ENCODE assay signal across 35 cellular contexts in genomic region chr7:106545275-106545674, GRCh38.
DNase-seq lines count a peak whose midpoint lies in the region; ATAC-seq, FAIRE-seq and TF ChIP-seq lines count a peak whose summit lies in the region.
"Had no signal": no experiment of that assay in that cellular context is flagged by ENCODE, and none has a peak within 500 bp of the region (broad histone marks: within the 10 kb centered on the region; RNA-seq: fewer than 3 reads in every experiment).

No MANE protein-coding gene starts in this region.

- H3K36me3 ChIP-seq in MM.1S (replicated peaks; ENCODE audit: insufficient read depth, low read length) (no peaks in the 10 kb centered on the region), endothelial cell of umbilical vein (ENCODE audit: control insufficient read depth in 2 of 2, extremely low read depth in 1 of 2, insufficient read depth in 2 of 2, low read length in 2 of 2) (no peaks in the 10 kb centered on the region), GM23338 (ENCODE audit: insufficient read depth) (no peaks in the 10 kb centered on the region), sigmoid colon (no peaks in the 10 kb centered on the region)
- H3K36me3 ChIP-seq: gastrocnemius medialis, ovary, Peyer's patch, upper lobe of right lung had no signal

- H3K9me3 Mint-ChIP-seq in GM23338, result no peaks in the 10 kb centered on the region
- H3K9me3 Mint-ChIP-seq: activated naive CD8-positive, alpha-beta T cell treated with anti-CD3 and anti-CD28 coated beads, Interleukin-2, amount 50 U/mL, for 24 hours; central memory CD8-positive, alpha-beta T cell; H9; immature natural killer cell; WTC11 had no signal

- H2AFZ ChIP-seq in MM.1S (ENCODE audit: low read length), result 0 out of 2 replicates have a peak overlapping the region, but pooled peaks have one; percentile 9
- H2AFZ ChIP-seq in endothelial cell of umbilical vein (ENCODE audit: low read depth, low read length), result peak overlapping the region; percentile 3
- H2AFZ ChIP-seq in GM23338, result no peak overlapping the region
- H2AFZ ChIP-seq: hepatocyte had no signal

- ATAC-seq in GM18498 (IDR thresholded peaks at IDR 0.05; ENCODE audit: unreplicated experiment), result peak; percentile 54
- ATAC-seq in GM21390 (IDR thresholded peaks at IDR 0.05; ENCODE audit: unreplicated experiment), result peak; percentile 53
- no peak for ATAC-seq in GM23338
- ATAC-seq: activated naive CD8-positive, alpha-beta T cell treated with anti-CD3 and anti-CD28 coated beads, Interleukin-2, amount 50 U/mL, for 24 hours; gastrocnemius medialis; left colon; upper lobe of right lung; WTC11 had no signal

- TF ChIP-seq CTCF in MM.1S (IDR thresholded peaks at IDR 0.05; ENCODE audit: low read length) (no peak), endothelial cell of umbilical vein (IDR thresholded peaks at IDR 0.05; ENCODE audit: extremely low read depth in 1 of 2, insufficient read depth in 1 of 2, low read depth in 1 of 2, low read length in 2 of 2) (no peak), GM23338 (conservative IDR thresholded peaks at IDR 0.05; ENCODE audit: low read depth in 2 of 2) (no peak), sigmoid colon (IDR thresholded peaks at IDR 0.05) (no peak)

- FAIRE-seq in endothelial cell of umbilical vein (lab: Jason Lieb, UNC), result no peak
- FAIRE-seq: endometrium, small intestine had no signal

- TF ChIP-seq POLR2A in endothelial cell of umbilical vein (IDR thresholded peaks at IDR 0.05; ENCODE audit: low read depth, low read length), result no peak
- TF ChIP-seq POLR2A in sigmoid colon (IDR thresholded peaks at IDR 0.05), result no peak

- no peaks in the 10 kb centered on the region for H3K9me3 ChIP-seq in MM.1S (replicated peaks; ENCODE audit: insufficient read depth, low read length)
- H3K9me3 ChIP-seq in endothelial cell of umbilical vein (replicated peaks; ENCODE audit: control insufficient read depth, insufficient read depth, low read length), result no peaks in the 10 kb centered on the region
- H3K9me3 ChIP-seq in sigmoid colon, result no peaks in the 10 kb centered on the region
- H3K9me3 ChIP-seq: Caco-2, gastrocnemius medialis, ovary, Peyer's patch, upper lobe of right lung had no signal

- intact Hi-C loops in endothelial cell of umbilical vein (cut with micrococcal nuclease) (no loop called here), sigmoid colon (cut with DNase I) (no loop called here)

- no peaks in the 10 kb centered on the region for H3K27me3 Mint-ChIP-seq in GM23338 (ENCODE audit: insufficient read depth, low read depth, poor library complexity)
- H3K27me3 Mint-ChIP-seq: activated naive CD8-positive, alpha-beta T cell treated with anti-CD3 and anti-CD28 coated beads, Interleukin-2, amount 50 U/mL, for 24 hours had no signal

- no peaks in the 10 kb centered on the region for H3K9me2 ChIP-seq in MM.1S (replicated peaks; ENCODE audit: insufficient read depth, low read length)
- H3K9me2 ChIP-seq in GM23338 (ENCODE audit: insufficient read depth), result peaks cover 11% of the 10 kb centered on the region

- no peak overlapping the region for H3K4me3 ChIP-seq in MM.1S (ENCODE audit: low read length)
- H3K4me3 ChIP-seq in endothelial cell of umbilical vein (replicated peaks in 1 of 3; ENCODE audit: insufficient read depth in 1 of 3, low read depth in 1 of 3, low read length in 3 of 3), result no peak overlapping the region
- no peak overlapping the region for H3K4me3 ChIP-seq in GM23338
- H3K4me3 ChIP-seq in sigmoid colon, result no peak overlapping the region
- H3K4me3 ChIP-seq: gastrocnemius medialis, hepatocyte, ovary, Peyer's patch, upper lobe of right lung had no signal

- POLR2A ChIA-PET in endothelial cell of umbilical vein (lab: Charles Lee), result no interaction called here

- dilution Hi-C loops in endothelial cell of umbilical vein (cut with MboI; ENCODE audit: extremely low pct_ligation_motif_present, low sequenced_read_pairs), result no loop called here

- H3K9ac ChIP-seq in MM.1S (ENCODE audit: low read length) (0 out of 2 replicates have a peak overlapping the region, but pooled peaks have one; percentile 0), endothelial cell of umbilical vein (replicated peaks; ENCODE audit: extremely low read depth, insufficient read depth, low read length) (no peak overlapping the region)

- H3K4me1 ChIP-seq in MM.1S (ENCODE audit: low read length) (peaks cover 30% of the 10 kb centered on the region), endothelial cell of umbilical vein (ENCODE audit: control insufficient read depth, extremely low read depth, insufficient read depth, low read length) (peaks cover 22% of the 10 kb centered on the region), GM23338 (ENCODE audit: insufficient read depth) (no peaks in the 10 kb centered on the region), sigmoid colon (peaks cover 0 to 22% (median 20%) of the 10 kb centered on the region in 4 donors)
- H3K4me1 ChIP-seq: Caco-2 had no signal

- no peak overlapping the region for H3K27ac Mint-ChIP-seq in GM23338
- H3K27ac Mint-ChIP-seq: activated naive CD8-positive, alpha-beta T cell treated with anti-CD3 and anti-CD28 coated beads, Interleukin-2, amount 50 U/mL, for 24 hours; H9; immature natural killer cell; WTC11 had no signal

- no peaks in the 10 kb centered on the region for H3K36me3 Mint-ChIP-seq in GM23338 (ENCODE audit: low read depth)
- H3K36me3 Mint-ChIP-seq: immature natural killer cell, WTC11 had no signal

- H3K79me2 ChIP-seq in MM.1S (ENCODE audit: low read length) (no peaks in the 10 kb centered on the region), endothelial cell of umbilical vein (ENCODE audit: control insufficient read depth, insufficient read depth, low read length) (no peaks in the 10 kb centered on the region), GM23338 (replicated peaks; ENCODE audit: insufficient read depth) (no peaks in the 10 kb centered on the region)
- H3K79me2 ChIP-seq: hepatocyte had no signal

- no peak for TF ChIP-seq EP300 in sigmoid colon (IDR thresholded peaks at IDR 0.05)

- H3K4me3 Mint-ChIP-seq in GM23338, result no peak overlapping the region
- H3K4me3 Mint-ChIP-seq: activated naive CD8-positive, alpha-beta T cell treated with anti-CD3 and anti-CD28 coated beads, Interleukin-2, amount 50 U/mL, for 24 hours; central memory CD8-positive, alpha-beta T cell; H9; immature natural killer cell; WTC11 had no signal

- no peaks in the 10 kb centered on the region for H3K9me1 ChIP-seq in endothelial cell of umbilical vein (replicated peaks; ENCODE audit: control insufficient read depth, extremely low read depth, insufficient read depth, low read length)

- peak overlapping the region; percentile 37 for H3K4me2 ChIP-seq in MM.1S (ENCODE audit: low read depth, low read length)
- H3K4me2 ChIP-seq in endothelial cell of umbilical vein (ENCODE audit: insufficient read depth, low read length), result no peak overlapping the region
- H3K4me2 ChIP-seq in GM23338, result no peak overlapping the region
- H3K4me2 ChIP-seq: hepatocyte had no signal

- H3F3A ChIP-seq in MM.1S (ENCODE audit: insufficient read depth, low read length) (peaks cover 15% of the 10 kb centered on the region), GM23338 (replicated peaks; ENCODE audit: low read depth) (no peaks in the 10 kb centered on the region)

- BruUV-seq in endothelial cell of umbilical vein (replicated peaks; lab: Mats Ljungman, UMichigan), result no TSS peak

- peaks cover 8% of the 10 kb centered on the region for H3K4me1 Mint-ChIP-seq in GM23338
- H3K4me1 Mint-ChIP-seq: central memory CD8-positive, alpha-beta T cell; immature natural killer cell had no signal

- CTCF ChIA-PET in endothelial cell of umbilical vein (lab: Charles Lee), result interaction anchor here (4.2 to 6.8 kb wide), 2 partner anchors 114 to 191 kb away, joined by 139 to 191 read pairs; partner anchors contain the start of gene CCDC71L

- H3K27ac ChIP-seq in MM.1S (ENCODE audit: low read length) (peak overlapping the region; percentile 54; the same call in 1 of the 2 replicates), endothelial cell of umbilical vein (ENCODE audit: insufficient read depth, low read depth, low read length) (no peak overlapping the region), GM23338 (ENCODE audit: low read depth) (no peak overlapping the region), sigmoid colon (no peak overlapping the region)
- H3K27ac ChIP-seq: gastrocnemius medialis, hepatocyte, ovary, Peyer's patch, upper lobe of right lung had no signal

- H3K27me3 ChIP-seq in MM.1S (replicated peaks; ENCODE audit: insufficient read depth, low read length), result no peaks in the 10 kb centered on the region
- H3K27me3 ChIP-seq in endothelial cell of umbilical vein (ENCODE audit: control insufficient read depth in 2 of 2, insufficient read depth in 2 of 2, low read length in 2 of 2), result no peaks in the 10 kb centered on the region
- H3K27me3 ChIP-seq in GM23338 (ENCODE audit: insufficient read depth), result no peaks in the 10 kb centered on the region
- no peaks in the 10 kb centered on the region for H3K27me3 ChIP-seq in sigmoid colon
- H3K27me3 ChIP-seq: gastrocnemius medialis, hepatocyte, ovary, Peyer's patch, upper lobe of right lung had no signal

- peak; percentile 83 for DNase-seq in MM.1S
- DNase-seq in endothelial cell of umbilical vein (ENCODE audit: low read depth, low spot score), result no peak
- DNase-seq in SHP77 treated with DMSO at 0.1 percent for 48 hours (lab: John Stamatoyannopoulos, UW), result no peak
- DNase-seq in GM23338 (ENCODE audit: low spot score), result no peak
- no peak for DNase-seq in sigmoid colon
- DNase-seq: activated CD4-positive, alpha-beta T cell treated with anti-CD3 and anti-CD28 coated beads, Interleukin-2, amount 50 U/mL, for 4 hours; activated naive CD8-positive, alpha-beta T cell treated with anti-CD3 and anti-CD28 coated beads, Interleukin-2, amount 50 U/mL, for 24 hours; C1 segment of cervical spinal cord; Caco-2; dermis blood vessel endothelial cell; DMS79 treated with DMSO at 0.1 percent for 48 hours; gastrocnemius medialis; GF-D8; H9; immature natural killer cell; left colon; mammary epithelial cell; NCI-H1105; NCI-H2029; NCI-H524 treated with DMSO at 0.1 percent for 48 hours; ovary; Peyer's patch; retina; SIG-M5; small intestine; stimulated activated CD4-positive, alpha-beta T cell treated with anti-CD3 and anti-CD28 coated beads, Interleukin-1b, Interleukin-23, amount 100 ng/mL, for 48 hours; stimulated activated CD8-positive, alpha-beta memory T cell treated with anti-CD3 and anti-CD28 coated beads, Interleukin-4, amount 100 ng/mL, for 48 hours; T1000; upper lobe of right lung had no signal

- WGBS in sigmoid colon, 2 donors, result 79 to 81% methylated on average over 3 of the region's 3 CpGs

- H4K20me1 ChIP-seq in MM.1S (ENCODE audit: insufficient read depth, low read length) (no peaks in the 10 kb centered on the region), endothelial cell of umbilical vein (replicated peaks; ENCODE audit: control insufficient read depth, extremely low read depth, insufficient read depth, low read length) (no peaks in the 10 kb centered on the region), GM23338 (replicated peaks; ENCODE audit: insufficient read depth) (no peaks in the 10 kb centered on the region)

TF ChIP-seq in GM23338, 12 proteins besides CTCF, POLR2A, EP300 and RAD21 (continues in another document):
- TF ChIP-seq NANOG (IDR thresholded peaks at IDR 0.05; ENCODE audit: borderline replicate concordance) (no peak), ZNF114 (CRISPR knock-in tag; IDR thresholded peaks at IDR 0.05) (no peak), JUNB (IDR thresholded peaks at IDR 0.05; ENCODE audit: unreplicated experiment) (no peak), ZNF331 (CRISPR knock-in tag; IDR thresholded peaks at IDR 0.05; ENCODE audit: low read depth) (no peak), EZH2 (IDR thresholded peaks at IDR 0.05; ENCODE audit: low read depth, unreplicated experiment) (no peak)
